Comparison of ENCODE assay signal across 8 cellular contexts in the genomic region with DNA sequence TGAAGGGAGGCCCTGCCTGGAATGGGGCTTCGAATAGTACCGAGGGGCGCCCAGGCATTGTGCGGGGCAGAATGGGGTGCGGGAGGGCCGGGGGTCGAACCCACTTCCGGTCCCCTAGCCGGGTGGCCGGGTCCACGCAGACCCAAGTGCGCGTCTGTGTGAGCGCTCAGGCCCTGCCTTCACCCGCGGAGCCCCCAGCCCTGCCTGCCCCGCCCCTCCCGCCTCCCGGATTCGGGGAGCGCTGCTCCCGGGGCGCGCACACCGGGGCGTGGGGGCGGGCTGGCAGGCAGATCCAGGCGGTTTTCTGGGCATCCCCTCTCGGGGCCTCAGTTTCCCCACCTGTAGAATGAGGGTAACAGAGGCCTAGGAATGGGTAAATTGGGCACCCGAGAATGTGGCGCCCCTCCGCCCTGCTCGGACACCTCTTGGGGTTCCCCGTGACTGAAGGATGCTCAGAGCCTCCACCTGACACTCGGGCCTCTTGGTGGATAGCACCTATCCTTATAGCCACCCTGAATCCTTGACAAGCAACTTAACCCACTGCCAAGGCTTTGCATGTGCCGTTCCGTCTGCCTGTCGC. TPM values are rescaled to one million over a fixed set of nuclear protein-coding genes. Genes with fewer than 3 reads are reported as not detected.
A peak's percentile ranks its signal among the peaks of the same experiment; 100 is the strongest.
DNase-seq lines count a peak whose midpoint lies in the region; ATAC-seq and TF ChIP-seq lines count a peak whose summit lies in the region.

No MANE protein-coding gene starts in this region.

- no peaks in the 10 kb centered on the region for H4K20me1 ChIP-seq in neural cell (ENCODE audit: insufficient read depth)

- peak overlapping the region; percentile 96 for H3K27ac ChIP-seq in neural cell (ENCODE audit: low read length)

- peak overlapping the region; percentile 63 for H3K4me2 ChIP-seq in neural cell (ENCODE audit: low read length)

- H3K79me2 ChIP-seq in neural cell (replicated peaks; ENCODE audit: insufficient read depth, low read length), result peaks cover 5% of the 10 kb centered on the region

- H3K4me3 ChIP-seq in neural cell (ENCODE audit: low read length), result peak overlapping the region; percentile 96

- H3K27me3 ChIP-seq in neural cell (ENCODE audit: insufficient read depth, low read depth, low read length), result no peaks in the 10 kb centered on the region

- TF ChIP-seq EP300 in neural cell (conservative IDR thresholded peaks at IDR 0.05; ENCODE audit: poor library complexity, severe bottlenecking), result no peak

- peak overlapping the region; percentile 60 for H2AFZ ChIP-seq in neural cell (ENCODE audit: low read depth, low read length)

- TF ChIP-seq CTCF in neural cell (IDR thresholded peaks at IDR 0.05; ENCODE audit: poor library complexity, severe bottlenecking), result no peak

- peak overlapping the region; percentile 92 for H3K9ac ChIP-seq in neural cell (ENCODE audit: low read length)

- ATAC-seq in SK-N-SH treated with all-trans-retinoic acid at 6 μM for 48 hours (no peak), HG03342 (IDR thresholded peaks at IDR 0.05; ENCODE audit: unreplicated experiment) (no peak), GM21529 (IDR thresholded peaks at IDR 0.05; ENCODE audit: unreplicated experiment) (no peak)

- no peaks in the 10 kb centered on the region for H3F3A ChIP-seq in neural cell (ENCODE audit: insufficient read depth, low read length, poor library complexity, severe bottlenecking)

- no peaks in the 10 kb centered on the region for H3K9me2 ChIP-seq in neural cell (ENCODE audit: insufficient read depth, low read length)

- H3K36me3 ChIP-seq in neural cell (ENCODE audit: insufficient read depth, low read length), result no peaks in the 10 kb centered on the region

- TF ChIP-seq RAD21 in neural cell (conservative IDR thresholded peaks at IDR 0.05), result no peak

- H3K9me3 ChIP-seq in neural cell (ENCODE audit: low read length), result no peaks in the 10 kb centered on the region

- peak; percentile 42 for DNase-seq in DMS53 (lab: John Stamatoyannopoulos, UW)
- DNase-seq in DMS53 treated with DMSO at 0.1 percent for 48 hours (lab: John Stamatoyannopoulos, UW; ENCODE audit: unreplicated experiment), result no peak
- peak; percentile 40 for DNase-seq in effector CD8-positive, alpha-beta T cell (lab: John Stamatoyannopoulos, UW)
- no peak for DNase-seq in SK-N-DZ (ENCODE audit: low spot score)

TF ChIP-seq in SK-N-SH treated with all-trans-retinoic acid at 6 μM for 48 hours, 23 proteins besides CTCF, POLR2A, EP300 and RAD21 (continues in another document):
- TF ChIP-seq ZNF565 (CRISPR knock-in tag; conservative IDR thresholded peaks at IDR 0.05; ENCODE audit: low read depth), result no peak
- TF ChIP-seq, protein P1, sequence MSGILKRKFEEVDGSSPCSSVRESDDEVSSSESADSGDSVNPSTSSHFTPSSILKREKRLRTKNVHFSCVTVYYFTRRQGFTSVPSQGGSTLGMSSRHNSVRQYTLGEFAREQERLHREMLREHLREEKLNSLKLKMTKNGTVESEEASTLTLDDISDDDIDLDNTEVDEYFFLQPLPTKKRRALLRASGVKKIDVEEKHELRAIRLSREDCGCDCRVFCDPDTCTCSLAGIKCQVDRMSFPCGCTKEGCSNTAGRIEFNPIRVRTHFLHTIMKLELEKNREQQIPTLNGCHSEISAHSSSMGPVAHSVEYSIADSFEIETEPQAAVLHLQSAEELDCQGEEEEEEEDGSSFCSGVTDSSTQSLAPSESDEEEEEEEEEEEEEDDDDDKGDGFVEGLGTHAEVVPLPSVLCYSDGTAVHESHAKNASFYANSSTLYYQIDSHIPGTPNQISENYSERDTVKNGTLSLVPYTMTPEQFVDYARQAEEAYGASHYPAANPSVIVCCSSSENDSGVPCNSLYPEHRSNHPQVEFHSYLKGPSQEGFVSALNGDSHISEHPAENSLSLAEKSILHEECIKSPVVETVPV (CRISPR knock-in tag; IDR thresholded peaks at IDR 0.05), result no peak
- TF ChIP-seq ISL1 (CRISPR knock-in tag; IDR thresholded peaks at IDR 0.05), result no peak
- no peak for TF ChIP-seq TSHZ2 (CRISPR knock-in tag; IDR thresholded peaks at IDR 0.05)

TF ChIP-seq in neural cell, 6 proteins besides CTCF, POLR2A, EP300 and RAD21:
- no peak for TF ChIP-seq TAF1 (IDR thresholded peaks at IDR 0.05; ENCODE audit: low read depth)
- TF ChIP-seq MXI1 (conservative IDR thresholded peaks at IDR 0.05; ENCODE audit: poor library complexity, severe bottlenecking), result no peak
- no peak for TF ChIP-seq SMC3 (conservative IDR thresholded peaks at IDR 0.05; ENCODE audit: poor library complexity)
- TF ChIP-seq POLR2AphosphoS5 (IDR thresholded peaks at IDR 0.05), result no peak
- TF ChIP-seq, protein P2, sequence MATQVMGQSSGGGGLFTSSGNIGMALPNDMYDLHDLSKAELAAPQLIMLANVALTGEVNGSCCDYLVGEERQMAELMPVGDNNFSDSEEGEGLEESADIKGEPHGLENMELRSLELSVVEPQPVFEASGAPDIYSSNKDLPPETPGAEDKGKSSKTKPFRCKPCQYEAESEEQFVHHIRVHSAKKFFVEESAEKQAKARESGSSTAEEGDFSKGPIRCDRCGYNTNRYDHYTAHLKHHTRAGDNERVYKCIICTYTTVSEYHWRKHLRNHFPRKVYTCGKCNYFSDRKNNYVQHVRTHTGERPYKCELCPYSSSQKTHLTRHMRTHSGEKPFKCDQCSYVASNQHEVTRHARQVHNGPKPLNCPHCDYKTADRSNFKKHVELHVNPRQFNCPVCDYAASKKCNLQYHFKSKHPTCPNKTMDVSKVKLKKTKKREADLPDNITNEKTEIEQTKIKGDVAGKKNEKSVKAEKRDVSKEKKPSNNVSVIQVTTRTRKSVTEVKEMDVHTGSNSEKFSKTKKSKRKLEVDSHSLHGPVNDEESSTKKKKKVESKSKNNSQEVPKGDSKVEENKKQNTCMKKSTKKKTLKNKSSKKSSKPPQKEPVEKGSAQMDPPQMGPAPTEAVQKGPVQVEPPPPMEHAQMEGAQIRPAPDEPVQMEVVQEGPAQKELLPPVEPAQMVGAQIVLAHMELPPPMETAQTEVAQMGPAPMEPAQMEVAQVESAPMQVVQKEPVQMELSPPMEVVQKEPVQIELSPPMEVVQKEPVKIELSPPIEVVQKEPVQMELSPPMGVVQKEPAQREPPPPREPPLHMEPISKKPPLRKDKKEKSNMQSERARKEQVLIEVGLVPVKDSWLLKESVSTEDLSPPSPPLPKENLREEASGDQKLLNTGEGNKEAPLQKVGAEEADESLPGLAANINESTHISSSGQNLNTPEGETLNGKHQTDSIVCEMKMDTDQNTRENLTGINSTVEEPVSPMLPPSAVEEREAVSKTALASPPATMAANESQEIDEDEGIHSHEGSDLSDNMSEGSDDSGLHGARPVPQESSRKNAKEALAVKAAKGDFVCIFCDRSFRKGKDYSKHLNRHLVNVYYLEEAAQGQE (IDR thresholded peaks at IDR 0.05; ENCODE audit: borderline replicate concordance), result no peak
- TF ChIP-seq EZH2 (IDR thresholded peaks at IDR 0.05; ENCODE audit: borderline replicate concordance, insufficient read depth, low read length, poor library complexity, severe bottlenecking), result no peak

RNA-seq across cellular contexts. Expression of gene PIK3R2, which starts 0.7 kb away (rescaled TPM):
- polyA plus RNA-seq in neural cell, result 14.8 and 19.1 TPM in 2 replicates
- polyA minus RNA-seq in neural cell, result 33.1 and 35.4 TPM in 2 replicates
- 24.1 and 30.3 TPM in 2 replicates for polyA plus RNA-seq in SK-N-DZ (2014; cell fraction: cytosol; rRNA removed)
- 17.4 and 26.3 TPM in 2 replicates for polyA plus RNA-seq in SK-N-DZ (2014; cell fraction: nucleus; rRNA removed)

RNA-seq across cellular contexts. Expression of gene IFI30, which starts 20.0 kb away (rescaled TPM):
- polyA plus RNA-seq in neural cell, result 0.82 TPM in 1 of 2 replicates, not detected in the other
- not detected in 2 replicates for polyA minus RNA-seq in neural cell
- polyA plus RNA-seq in SK-N-DZ (2014; cell fraction: cytosol; rRNA removed), result 2.7 and 11.0 TPM in 2 replicates
- 0.72 and 1.1 TPM in 2 replicates for polyA plus RNA-seq in SK-N-DZ (2014; cell fraction: nucleus; rRNA removed)

RNA-seq across cellular contexts. Expression of gene MPV17L2, which starts 39.4 kb away (rescaled TPM):
- polyA plus RNA-seq in neural cell, result 17.7 and 23.8 TPM in 2 replicates
- 8.1 and 10.0 TPM in 2 replicates for polyA minus RNA-seq in neural cell
- 17.6 and 47.1 TPM in 2 replicates for polyA plus RNA-seq in SK-N-DZ (2014; cell fraction: cytosol; rRNA removed)
- polyA plus RNA-seq in SK-N-DZ (2014; cell fraction: nucleus; rRNA removed), result 18.9 and 19.8 TPM in 2 replicates

RNA-seq across cellular contexts. Expression of gene RAB3A, which starts 50.2 kb away (rescaled TPM):
- polyA plus RNA-seq in neural cell, result 32.3 and 49.4 TPM in 2 replicates
- polyA minus RNA-seq in neural cell, result 48.0 and 61.0 TPM in 2 replicates
- 12.2 and 15.0 TPM in 2 replicates for polyA plus RNA-seq in SK-N-DZ (2014; cell fraction: cytosol; rRNA removed)
- 5.6 and 15.2 TPM in 2 replicates for polyA plus RNA-seq in SK-N-DZ (2014; cell fraction: nucleus; rRNA removed)

RNA-seq across cellular contexts. Expression of gene MAST3, which starts 56.1 kb away (rescaled TPM):
- polyA plus RNA-seq in neural cell, result 2.3 and 2.4 TPM in 2 replicates
- 3.9 and 5.4 TPM in 2 replicates for polyA minus RNA-seq in neural cell
- polyA plus RNA-seq in SK-N-DZ (2014; cell fraction: cytosol; rRNA removed), result 2.0 and 2.6 TPM in 2 replicates
- polyA plus RNA-seq in SK-N-DZ (2014; cell fraction: nucleus; rRNA removed), result 2.5 and 3.4 TPM in 2 replicates

Comparison
In these comparisons a context has a peak if more than half of its experiments do, and no peak if none do; other contexts are left out.
1. DNase-seq: peak in DMS53 (single experiment) and effector CD8-positive, alpha-beta T cell (single experiment); none in DMS53 treated with DMSO at 0.1 percent for 48 hours (single experiment) and SK-N-DZ (single experiment).